In genomic region chr7:70761711-70762328, GRCh38 we compare ENCODE assay signal across 1 cellular context.
TF ChIP-seq lines count a peak whose summit lies in the region.

No MANE protein-coding gene starts in this region.

TF ChIP-seq in GM12878, 131 proteins besides CTCF, POLR2A, EP300 and RAD21 (continued from another document and continues in another):
- TF ChIP-seq BCLAF1 (IDR thresholded peaks at IDR 0.05) (no peak), BCL11A (IDR thresholded peaks at IDR 0.05; ENCODE audit: low read depth, low read length) (peak; percentile 79), SUPT20H (IDR thresholded peaks at IDR 0.05; ENCODE audit: borderline replicate concordance, control insufficient read depth, low read depth, low read length) (no peak), KAT2A (conservative IDR thresholded peaks at IDR 0.05; ENCODE audit: control insufficient read depth, low read depth, low read length) (no peak), E2F4 (IDR thresholded peaks at IDR 0.05; ENCODE audit: low read depth, low read length) (no peak), BACH1 (IDR thresholded peaks at IDR 0.05; ENCODE audit: borderline replicate concordance) (no peak; the same call in 1 of the 2 replicates), EZH2 (IDR thresholded peaks at IDR 0.05; ENCODE audit: borderline replicate concordance, control insufficient read depth, low read depth, low read length) (no peak), SMAD5 (IDR thresholded peaks at IDR 0.05; ENCODE audit: low read depth) (no peak), HDGF (IDR thresholded peaks at IDR 0.05) (no peak), NFYA (IDR thresholded peaks at IDR 0.05; ENCODE audit: borderline replicate concordance, low read depth, low read length) (no peak), PBX3 (IDR thresholded peaks at IDR 0.05; ENCODE audit: insufficient replicate concordance, low read depth, low read length) (no peak), CUX1 (IDR thresholded peaks at IDR 0.05; ENCODE audit: insufficient replicate concordance, low read depth, low read length) (peak; percentile 83), TCF3 (IDR thresholded peaks at IDR 0.05; ENCODE audit: borderline replicate concordance, insufficient read depth, low read depth, low read length) (no peak), IRF4 (IDR thresholded peaks at IDR 0.05; ENCODE audit: low read depth, low read length) (peak; percentile 56; the same call in 1 of the 2 replicates), MYB (IDR thresholded peaks at IDR 0.05; ENCODE audit: borderline replicate concordance, low read depth, low read length) (no peak), GATAD2B (conservative IDR thresholded peaks at IDR 0.05; ENCODE audit: low read depth) (peak; percentile 79), PKNOX1 (IDR thresholded peaks at IDR 0.05) (peak; percentile 53; the same call in 1 of the 2 replicates), ZSCAN29 (IDR thresholded peaks at IDR 0.05) (no peak), KLF5 (IDR thresholded peaks at IDR 0.05; ENCODE audit: partially characterized antibody) (no peak), ZNF622 (IDR thresholded peaks at IDR 0.05) (no peak), CHD2 (IDR thresholded peaks at IDR 0.05; ENCODE audit: borderline replicate concordance, low read depth, low read length) (no peak), BHLHE40 (IDR thresholded peaks at IDR 0.05; ENCODE audit: borderline replicate concordance in 1 of 2, low read depth in 2 of 2, low read length in 1 of 2) (peak; percentile 68 to 84; a peak in 3 of 4 replicates), FOXM1 (IDR thresholded peaks at IDR 0.05; ENCODE audit: low read depth, low read length) (peak; percentile 79), ZNF207 (IDR thresholded peaks at IDR 0.05; ENCODE audit: borderline replicate concordance) (no peak), ZNF217 (IDR thresholded peaks at IDR 0.05) (no peak), CHD4 (IDR thresholded peaks at IDR 0.05) (0 out of 2 replicates have a peak, but pooled peaks have one; percentile 41), CREM (IDR thresholded peaks at IDR 0.05; ENCODE audit: low read depth) (peak; percentile 52; the same call in 1 of the 2 replicates), ZNF592 (IDR thresholded peaks at IDR 0.05) (no peak), KDM1A (IDR thresholded peaks at IDR 0.05; ENCODE audit: borderline replicate concordance) (no peak), SIN3A (IDR thresholded peaks at IDR 0.05; ENCODE audit: low read depth, low read length) (no peak), CREB1 (IDR thresholded peaks at IDR 0.05; ENCODE audit: low read depth) (no peak), YBX1 (IDR thresholded peaks at IDR 0.05) (no peak), EED (IDR thresholded peaks at IDR 0.05; ENCODE audit: low read depth) (peak; percentile 97), SRF (IDR thresholded peaks at IDR 0.05; ENCODE audit: low read depth in 2 of 2, low read length in 2 of 2) (no peak), ELK1 (IDR thresholded peaks at IDR 0.05; ENCODE audit: low read depth, low read length) (no peak), TARDBP (IDR thresholded peaks at IDR 0.05; ENCODE audit: borderline replicate concordance) (no peak), CEBPB (IDR thresholded peaks at IDR 0.05; ENCODE audit: borderline replicate concordance in 1 of 2, low read depth in 2 of 2, low read length in 2 of 2) (no peak), CBX5 (IDR thresholded peaks at IDR 0.05; ENCODE audit: low read depth) (peak; percentile 61; the same call in 1 of the 2 replicates), POU2F2 (IDR thresholded peaks at IDR 0.05; ENCODE audit: borderline replicate concordance, low read depth, low read length) (0 out of 3 replicates have a peak, but pooled peaks have one; percentile 22), MYC (IDR thresholded peaks at IDR 0.05; ENCODE audit: insufficient read depth, insufficient read length, insufficient replicate concordance, low read length, severe bottlenecking) (no peak), RCOR1 (conservative IDR thresholded peaks at IDR 0.05; ENCODE audit: low read depth, low read length) (no peak), DPF2 (IDR thresholded peaks at IDR 0.05) (peak; percentile 88; the same call in 1 of the 2 replicates), MAX (IDR thresholded peaks at IDR 0.05; ENCODE audit: low read depth, low read length) (no peak), NFXL1 (IDR thresholded peaks at IDR 0.05; ENCODE audit: borderline replicate concordance) (no peak), MEF2B (IDR thresholded peaks at IDR 0.05; ENCODE audit: partially characterized antibody, poor library complexity, severe bottlenecking) (peak; percentile 99), ZNF24 (IDR thresholded peaks at IDR 0.05) (0 out of 2 replicates have a peak, but pooled peaks have one; percentile 3), SMC3 (IDR thresholded peaks at IDR 0.05; ENCODE audit: borderline replicate concordance, low read length) (no peak), ZBED1 (IDR thresholded peaks at IDR 0.05; ENCODE audit: borderline replicate concordance) (0 out of 2 replicates have a peak, but pooled peaks have one; percentile 36), CHD1 (IDR thresholded peaks at IDR 0.05; ENCODE audit: low read depth, low read length) (no peak), FOS (IDR thresholded peaks at IDR 0.05; ENCODE audit: borderline replicate concordance, extremely low read depth, insufficient read length) (no peak), SMARCA5 (IDR thresholded peaks at IDR 0.05) (no peak)
